In the genomic region with DNA sequence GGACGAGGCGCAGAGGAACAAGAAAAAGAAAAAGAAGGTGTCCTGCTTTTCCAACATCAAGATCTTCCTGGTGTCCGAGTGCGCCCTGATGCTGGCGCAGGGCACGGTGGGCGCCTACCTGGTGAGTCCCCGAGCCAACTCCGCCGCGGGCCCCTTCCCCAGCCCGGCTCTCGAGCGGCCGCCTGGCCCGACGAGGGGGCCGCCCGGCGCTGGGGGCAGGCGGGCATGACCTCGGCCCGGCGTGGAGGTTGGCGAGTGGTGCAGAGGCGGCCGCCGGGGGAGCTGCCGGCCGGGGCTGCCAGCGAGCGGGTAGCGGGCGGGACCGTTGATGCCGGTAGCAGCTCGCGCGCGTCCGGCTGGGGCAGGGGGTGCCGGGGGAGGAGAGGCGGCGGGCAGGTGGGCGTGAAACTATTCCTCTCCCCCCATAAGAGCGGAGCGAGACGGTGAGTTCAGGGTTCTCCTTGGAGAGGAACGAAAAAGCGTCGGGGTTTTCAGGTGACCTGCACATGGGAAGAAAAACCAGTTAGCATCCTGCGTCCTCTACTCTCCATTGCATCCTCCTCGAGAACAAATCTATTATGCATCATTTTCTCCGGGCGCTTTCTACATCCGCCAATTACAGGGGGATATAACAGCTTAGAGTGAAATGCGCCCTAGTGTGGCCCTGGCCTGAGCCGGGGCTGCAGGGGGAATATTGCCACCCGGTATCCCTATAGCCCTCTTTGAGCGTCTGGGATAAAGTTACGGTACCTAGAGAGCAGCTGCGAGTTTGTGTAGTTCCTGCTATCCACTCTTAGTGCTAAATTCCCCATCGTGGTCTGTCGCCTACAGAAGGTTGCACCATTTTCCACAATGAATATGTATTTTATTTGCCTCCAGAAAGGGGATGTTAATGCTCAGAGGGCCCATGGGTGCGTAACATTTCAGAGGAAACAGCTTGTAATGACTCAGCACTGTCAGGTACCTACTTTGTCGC, we compare ENCODE assay signal across 1 cellular context.
TF ChIP-seq lines count a peak whose summit lies in the region.

No MANE protein-coding gene starts in this region.

TF ChIP-seq in endothelial cell of umbilical vein, 7 proteins besides CTCF, POLR2A, EP300 and RAD21:
- no peak for TF ChIP-seq POLR2AphosphoS5 (IDR thresholded peaks at IDR 0.05; ENCODE audit: insufficient read depth, low read depth, low read length)
- no peak for TF ChIP-seq JUN (IDR thresholded peaks at IDR 0.05; ENCODE audit: borderline replicate concordance, insufficient read depth, insufficient read length, low read depth)
- TF ChIP-seq EZH2 (IDR thresholded peaks at IDR 0.05; ENCODE audit: borderline replicate concordance, low read depth, low read length, severe bottlenecking), result no peak
- no peak for TF ChIP-seq MYC (IDR thresholded peaks at IDR 0.05; ENCODE audit: low read depth, low read length)
- no peak for TF ChIP-seq GATA2 (IDR thresholded peaks at IDR 0.05; ENCODE audit: insufficient read depth, insufficient read length, low read depth, low read length)
- TF ChIP-seq FOS (IDR thresholded peaks at IDR 0.05; ENCODE audit: borderline replicate concordance, insufficient read depth, low read length), result no peak
- TF ChIP-seq, protein P1, sequence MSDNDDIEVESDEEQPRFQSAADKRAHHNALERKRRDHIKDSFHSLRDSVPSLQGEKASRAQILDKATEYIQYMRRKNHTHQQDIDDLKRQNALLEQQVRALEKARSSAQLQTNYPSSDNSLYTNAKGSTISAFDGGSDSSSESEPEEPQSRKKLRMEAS (IDR thresholded peaks at IDR 0.05; ENCODE audit: insufficient read depth, insufficient read length), result no peak
